Comparison of ENCODE assay signal across 8 cellular contexts in the genomic region with DNA sequence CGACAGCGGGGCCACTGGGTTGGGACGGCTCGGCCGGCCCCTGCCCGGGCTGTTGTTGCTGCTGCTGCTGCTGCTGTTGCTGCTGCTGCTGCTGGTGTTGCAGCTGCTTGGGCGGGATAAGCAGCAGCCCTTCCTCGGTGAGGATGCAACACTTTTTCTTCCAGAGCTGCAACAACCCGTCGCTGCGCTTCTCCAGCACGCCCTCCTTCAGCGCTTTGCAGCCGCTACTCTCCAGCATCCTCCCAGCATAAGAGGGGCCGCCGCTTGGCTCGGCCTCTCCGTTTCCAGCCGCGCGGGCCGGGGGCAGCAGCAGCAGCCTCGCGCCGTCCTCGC. TPM values are rescaled to one million over a fixed set of nuclear protein-coding genes. Genes with fewer than 3 reads are reported as not detected.
DNase-seq lines count a peak whose midpoint lies in the region; ATAC-seq and TF ChIP-seq lines count a peak whose summit lies in the region.

No MANE protein-coding gene starts in this region.

- H3K27me3 ChIP-seq in MG63 (no peaks in the 10 kb centered on the region), muscle layer of duodenum (ENCODE audit: low read depth, low read length) (no peaks in the 10 kb centered on the region)

- peak overlapping the region; percentile 51 for H3K27ac ChIP-seq in muscle layer of duodenum (ENCODE audit: low read length)

- H3K27me3 Mint-ChIP-seq in activated T-cell treated with anti-CD3 and anti-CD28 coated beads, Interleukin-2, amount 50 U/mL, for 72 hours (ENCODE audit: low read depth), result no peaks in the 10 kb centered on the region

- peak overlapping the region; percentile 85 to 91 for H3K4me3 Mint-ChIP-seq in activated T-cell treated with anti-CD3 and anti-CD28 coated beads, Interleukin-2, amount 50 U/mL, for 72 hours

- H3K36me3 Mint-ChIP-seq in activated T-cell treated with anti-CD3 and anti-CD28 coated beads, Interleukin-2, amount 50 U/mL, for 72 hours (ENCODE audit: insufficient read depth in 2 of 2), result peaks cover 12 to 13% of the 10 kb centered on the region in 2 donors

- H3K9me3 Mint-ChIP-seq in activated T-cell treated with anti-CD3 and anti-CD28 coated beads, Interleukin-2, amount 50 U/mL, for 72 hours, result no peaks in the 10 kb centered on the region

- H3K4me1 Mint-ChIP-seq in activated T-cell treated with anti-CD3 and anti-CD28 coated beads, Interleukin-2, amount 50 U/mL, for 72 hours (ENCODE audit: low read depth), result peaks cover 47% of the 10 kb centered on the region

- H3K9me3 ChIP-seq in MG63, result no peaks in the 10 kb centered on the region
- no peaks in the 10 kb centered on the region for H3K9me3 ChIP-seq in muscle layer of duodenum (ENCODE audit: control insufficient read depth in 1 of 2, low read length in 2 of 2)

- no peak for DNase-seq in activated T-cell treated with anti-CD3 and anti-CD28 coated beads, Interleukin-2, amount 50 U/mL, for 72 hours
- DNase-seq in activated T-cell treated with anti-CD3 and anti-CD28 coated beads for 4 hours, result no peak
- DNase-seq in MG63, result no peak
- peak; percentile 82 for DNase-seq in choroid plexus epithelial cell (ENCODE audit: low read depth)
- DNase-seq in SW 1271 (lab: John Stamatoyannopoulos, UW), result no peak

- no peak for TF ChIP-seq CTCF in choroid plexus epithelial cell (conservative IDR thresholded peaks at IDR 0.05; ENCODE audit: low read depth, low read length)

- no peak for ATAC-seq in activated T-cell treated with anti-CD3 and anti-CD28 coated beads, Interleukin-2, amount 50 U/mL, for 72 hours (replicated peaks in 1 of 2)
- no peak for ATAC-seq in HG03460 (IDR thresholded peaks at IDR 0.05; ENCODE audit: unreplicated experiment)
- no peak for ATAC-seq in HG03520 (IDR thresholded peaks at IDR 0.05; ENCODE audit: unreplicated experiment)

- H3K4me3 ChIP-seq in MG63, result peak overlapping the region; percentile 86
- peak overlapping the region; percentile 97 for H3K4me3 ChIP-seq in choroid plexus epithelial cell (ENCODE audit: low read depth, low read length)
- H3K4me3 ChIP-seq in muscle layer of duodenum (ENCODE audit: low read depth in 1 of 2, low read length in 2 of 2), result peak overlapping the region; percentile 88 to 96

- H3K27ac Mint-ChIP-seq in activated T-cell treated with anti-CD3 and anti-CD28 coated beads, Interleukin-2, amount 50 U/mL, for 72 hours, result peak overlapping the region; percentile 97

- no peaks in the 10 kb centered on the region for H3K4me1 ChIP-seq in muscle layer of duodenum (ENCODE audit: control insufficient read depth in 1 of 2, insufficient read depth in 2 of 2, low read length in 2 of 2)

- H3K36me3 ChIP-seq in MG63 (peaks cover 24% of the 10 kb centered on the region), muscle layer of duodenum (ENCODE audit: control insufficient read depth in 1 of 2, insufficient read depth in 2 of 2, low read length in 2 of 2) (peaks cover 0 to 11% of the 10 kb centered on the region in 2 donors)

RNA-seq across cellular contexts. Expression of gene PHLDA1, which starts 0.5 kb away (rescaled TPM):
- 10 to 100 TPM; 19.9 to 33.6 TPM for total RNA-seq in activated T-cell treated with anti-CD3 and anti-CD28 coated beads, Interleukin-2, amount 50 U/mL, for 72 hours
- total RNA-seq in MG63 (2014; rRNA removed; shearing (Covaris generic); ENCODE audit: low replicate concordance), result 13.5 and 13.8 TPM in 2 replicates

RNA-seq across cellular contexts. Expression of gene NAP1L1, which starts 53.4 kb away (rescaled TPM):
- 100 to 1,000 TPM; 849 to 969 TPM for total RNA-seq in activated T-cell treated with anti-CD3 and anti-CD28 coated beads, Interleukin-2, amount 50 U/mL, for 72 hours
- 645 and 1,086 TPM in 2 replicates for total RNA-seq in MG63 (2014; rRNA removed; shearing (Covaris generic); ENCODE audit: low replicate concordance)
